8 cellular contexts compared by ENCODE assay signal in the genomic region with DNA sequence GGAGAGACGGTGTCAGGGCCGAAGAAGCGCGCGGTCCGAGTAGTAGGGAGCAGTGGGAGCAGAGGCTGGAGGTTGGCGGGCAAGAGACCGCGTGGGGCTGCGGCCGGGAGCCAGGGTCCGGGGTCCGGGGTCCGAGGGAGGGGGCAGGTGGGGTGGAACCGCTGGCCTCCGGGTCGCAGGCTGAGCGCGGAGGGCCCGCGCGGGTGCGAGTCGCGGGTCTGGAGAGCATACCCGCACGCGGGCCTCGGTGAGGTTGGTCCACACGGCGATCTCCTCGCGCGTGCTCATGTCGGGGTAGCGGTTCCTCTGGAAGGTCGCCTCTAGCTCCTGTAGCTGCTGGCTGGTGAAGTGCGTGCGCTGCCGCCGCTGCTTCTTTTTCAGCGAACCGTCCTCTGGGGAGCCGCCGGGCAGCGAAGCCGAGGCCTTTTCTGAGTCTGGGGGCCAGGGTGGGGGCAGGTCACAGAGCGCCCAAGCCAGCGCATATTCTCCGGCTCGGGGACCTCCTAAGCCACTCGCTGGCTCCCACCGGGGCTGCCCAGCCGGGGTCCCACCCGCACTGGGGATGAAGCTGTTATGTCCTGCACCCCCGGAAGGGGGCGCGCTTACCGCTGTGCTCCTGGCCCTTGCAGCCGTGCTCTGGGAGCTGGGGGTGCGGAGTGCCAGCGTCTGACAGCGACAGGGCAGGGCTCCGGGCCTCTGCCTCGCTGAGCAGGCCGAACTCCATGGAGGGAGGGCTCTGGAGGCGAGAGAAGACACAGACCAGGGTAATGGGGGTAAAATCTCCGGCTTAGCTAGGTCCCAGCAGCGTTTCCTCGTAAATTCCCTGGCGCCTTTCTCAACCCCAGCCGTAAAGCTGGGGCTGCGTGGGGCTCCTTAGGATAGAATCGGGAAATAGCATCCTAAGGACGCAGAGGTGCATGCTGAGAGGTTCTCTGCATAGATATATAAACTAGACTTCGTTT. TPM values are rescaled to one million over a fixed set of nuclear protein-coding genes. Genes with fewer than 3 reads are reported as not detected.
A peak's percentile ranks its signal among the peaks of the same experiment; 100 is the strongest.
DNase-seq lines count a peak whose midpoint lies in the region; ATAC-seq and TF ChIP-seq lines count a peak whose summit lies in the region.

No MANE protein-coding gene starts in this region.

- H3K36me3 ChIP-seq in neural cell (ENCODE audit: insufficient read depth, low read length) = no peaks in the 10 kb centered on the region
- H3K36me3 ChIP-seq in upper lobe of right lung = no peaks in the 10 kb centered on the region

- no peak overlapping the region for H3K27ac Mint-ChIP-seq in activated CD8-positive, alpha-beta memory T cell treated with anti-CD3 and anti-CD28 coated beads, Interleukin-2, amount 10 ng/mL, durations not matched to agents 7 days and 5 days

- H3K4me1 Mint-ChIP-seq in activated CD8-positive, alpha-beta memory T cell treated with anti-CD3 and anti-CD28 coated beads, Interleukin-2, amount 10 ng/mL, durations not matched to agents 7 days and 5 days = peaks cover 12% of the 10 kb centered on the region

- H3K4me2 ChIP-seq in neural cell (ENCODE audit: low read length) = no peak overlapping the region

- TF ChIP-seq RAD21 in neural cell (conservative IDR thresholded peaks at IDR 0.05) = no peak

- no peaks in the 10 kb centered on the region for H3K9me3 Mint-ChIP-seq in activated CD8-positive, alpha-beta memory T cell treated with anti-CD3 and anti-CD28 coated beads, Interleukin-2, amount 10 ng/mL, durations not matched to agents 7 days and 5 days (ENCODE audit: low read depth)

- CTCF ChIA-PET in activated CD8-positive, alpha-beta memory T cell treated with anti-CD3 and anti-CD28 coated beads, Interleukin-2, amount 10 ng/mL, durations not matched to agents 7 days and 5 days (lab: Charles Lee) = interaction anchor here (0.5 to 19.2 kb wide), 61 partner anchors 6 to 391 kb away, joined by 3 to 824 read pairs (median 6); partner anchors contain the start of genes ACTR1A, CUEDC2, FBXL15 and GBF1

- TF ChIP-seq CTCF in GM12874 (IDR thresholded peaks at IDR 0.05; ENCODE audit: insufficient read depth, low read depth, low read length) (peak; percentile 93), epithelial cell of proximal tubule (conservative IDR thresholded peaks at IDR 0.05; ENCODE audit: low read depth, low read length) (peak; percentile 84), neural cell (IDR thresholded peaks at IDR 0.05; ENCODE audit: poor library complexity, severe bottlenecking) (peak; percentile 50), upper lobe of right lung (IDR thresholded peaks at IDR 0.05) (peak; percentile 75)

- peak overlapping the region; percentile 62 for H3K4me3 Mint-ChIP-seq in activated CD8-positive, alpha-beta memory T cell treated with anti-CD3 and anti-CD28 coated beads, Interleukin-2, amount 10 ng/mL, durations not matched to agents 7 days and 5 days

- H3K9me3 ChIP-seq in neural cell (ENCODE audit: low read length) (no peaks in the 10 kb centered on the region), upper lobe of right lung (no peaks in the 10 kb centered on the region)

- H3K36me3 Mint-ChIP-seq in activated CD8-positive, alpha-beta memory T cell treated with anti-CD3 and anti-CD28 coated beads, Interleukin-2, amount 10 ng/mL, durations not matched to agents 7 days and 5 days = no peaks in the 10 kb centered on the region

- H3K4me3 ChIP-seq in epithelial cell of proximal tubule (ENCODE audit: low read depth, low read length) (peak overlapping the region; percentile 60), neural cell (ENCODE audit: low read length) (peak overlapping the region; percentile 56), upper lobe of right lung (peak overlapping the region; percentile 50)

- no peaks in the 10 kb centered on the region for H4K20me1 ChIP-seq in neural cell (ENCODE audit: insufficient read depth)

- no peaks in the 10 kb centered on the region for H3F3A ChIP-seq in neural cell (ENCODE audit: insufficient read depth, low read length, poor library complexity, severe bottlenecking)

- H3K4me1 ChIP-seq in upper lobe of right lung = peaks cover 28% of the 10 kb centered on the region

- H3K27me3 ChIP-seq in neural cell (ENCODE audit: insufficient read depth, low read depth, low read length) (peaks cover 80% of the 10 kb centered on the region), upper lobe of right lung (peaks cover 38% of the 10 kb centered on the region)

- H3K27me3 Mint-ChIP-seq in activated CD8-positive, alpha-beta memory T cell treated with anti-CD3 and anti-CD28 coated beads, Interleukin-2, amount 10 ng/mL, durations not matched to agents 7 days and 5 days = peaks cover 69% of the 10 kb centered on the region

- DNase-seq in NCI-H2227 (lab: John Stamatoyannopoulos, UW; ENCODE audit: unreplicated experiment) = peak; percentile 61
- DNase-seq in activated CD8-positive, alpha-beta memory T cell treated with anti-CD3 and anti-CD28 coated beads, Interleukin-2, amount 10 ng/mL, durations not matched to agents 7 days and 5 days = peak; percentile 77
- no peak for DNase-seq in epithelial cell of proximal tubule (ENCODE audit: low read depth)
- peak; percentile 86 for DNase-seq in upper lobe of right lung
- DNase-seq in NCI-H524 treated with DMSO at 0.1 percent for 48 hours (lab: John Stamatoyannopoulos, UW) = no peak

- no peak for TF ChIP-seq EP300 in neural cell (conservative IDR thresholded peaks at IDR 0.05; ENCODE audit: poor library complexity, severe bottlenecking)

- H3K9ac ChIP-seq in neural cell (ENCODE audit: low read length) = no peak overlapping the region

- H2AFZ ChIP-seq in neural cell (ENCODE audit: low read depth, low read length) = no peak overlapping the region

- peak; percentile 72 for ATAC-seq in activated CD8-positive, alpha-beta memory T cell treated with anti-CD3 and anti-CD28 coated beads, Interleukin-2, amount 10 ng/mL, durations not matched to agents 7 days and 5 days
- ATAC-seq in upper lobe of right lung (peak; percentile 78), GM21360 (IDR thresholded peaks at IDR 0.05; ENCODE audit: unreplicated experiment) (no peak)

- intact Hi-C loops in upper lobe of right lung (cut with DNase I) = loop anchor here (5.0 kb wide), 1 partner anchor 121 kb away; no protein-coding TSS in a partner anchor

- no peak overlapping the region for H3K27ac ChIP-seq in neural cell (ENCODE audit: low read length)
- H3K27ac ChIP-seq in upper lobe of right lung = no peak overlapping the region

- H3K9me2 ChIP-seq in neural cell (ENCODE audit: insufficient read depth, low read length) = no peaks in the 10 kb centered on the region

- no peaks in the 10 kb centered on the region for H3K79me2 ChIP-seq in neural cell (replicated peaks; ENCODE audit: insufficient read depth, low read length)

TF ChIP-seq in neural cell, 6 proteins besides CTCF, POLR2A, EP300 and RAD21:
- TF ChIP-seq, protein P1, sequence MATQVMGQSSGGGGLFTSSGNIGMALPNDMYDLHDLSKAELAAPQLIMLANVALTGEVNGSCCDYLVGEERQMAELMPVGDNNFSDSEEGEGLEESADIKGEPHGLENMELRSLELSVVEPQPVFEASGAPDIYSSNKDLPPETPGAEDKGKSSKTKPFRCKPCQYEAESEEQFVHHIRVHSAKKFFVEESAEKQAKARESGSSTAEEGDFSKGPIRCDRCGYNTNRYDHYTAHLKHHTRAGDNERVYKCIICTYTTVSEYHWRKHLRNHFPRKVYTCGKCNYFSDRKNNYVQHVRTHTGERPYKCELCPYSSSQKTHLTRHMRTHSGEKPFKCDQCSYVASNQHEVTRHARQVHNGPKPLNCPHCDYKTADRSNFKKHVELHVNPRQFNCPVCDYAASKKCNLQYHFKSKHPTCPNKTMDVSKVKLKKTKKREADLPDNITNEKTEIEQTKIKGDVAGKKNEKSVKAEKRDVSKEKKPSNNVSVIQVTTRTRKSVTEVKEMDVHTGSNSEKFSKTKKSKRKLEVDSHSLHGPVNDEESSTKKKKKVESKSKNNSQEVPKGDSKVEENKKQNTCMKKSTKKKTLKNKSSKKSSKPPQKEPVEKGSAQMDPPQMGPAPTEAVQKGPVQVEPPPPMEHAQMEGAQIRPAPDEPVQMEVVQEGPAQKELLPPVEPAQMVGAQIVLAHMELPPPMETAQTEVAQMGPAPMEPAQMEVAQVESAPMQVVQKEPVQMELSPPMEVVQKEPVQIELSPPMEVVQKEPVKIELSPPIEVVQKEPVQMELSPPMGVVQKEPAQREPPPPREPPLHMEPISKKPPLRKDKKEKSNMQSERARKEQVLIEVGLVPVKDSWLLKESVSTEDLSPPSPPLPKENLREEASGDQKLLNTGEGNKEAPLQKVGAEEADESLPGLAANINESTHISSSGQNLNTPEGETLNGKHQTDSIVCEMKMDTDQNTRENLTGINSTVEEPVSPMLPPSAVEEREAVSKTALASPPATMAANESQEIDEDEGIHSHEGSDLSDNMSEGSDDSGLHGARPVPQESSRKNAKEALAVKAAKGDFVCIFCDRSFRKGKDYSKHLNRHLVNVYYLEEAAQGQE (IDR thresholded peaks at IDR 0.05; ENCODE audit: borderline replicate concordance) = no peak
- TF ChIP-seq SMC3 (conservative IDR thresholded peaks at IDR 0.05; ENCODE audit: poor library complexity) (no peak), POLR2AphosphoS5 (IDR thresholded peaks at IDR 0.05) (no peak), EZH2 (IDR thresholded peaks at IDR 0.05; ENCODE audit: borderline replicate concordance, insufficient read depth, low read length, poor library complexity, severe bottlenecking) (no peak), TAF1 (IDR thresholded peaks at IDR 0.05; ENCODE audit: low read depth) (no peak), MXI1 (conservative IDR thresholded peaks at IDR 0.05; ENCODE audit: poor library complexity, severe bottlenecking) (no peak)

RNA-seq across cellular contexts. Expression of gene ELOVL3, which starts 5.5 kb away (rescaled TPM):
- total RNA-seq in activated CD8-positive, alpha-beta memory T cell treated with anti-CD3 and anti-CD28 coated beads, Interleukin-2, amount 10 ng/mL, durations not matched to agents 7 days and 5 days = not detected
- total RNA-seq in epithelial cell of proximal tubule (0.06 and 0.07 TPM in 2 replicates), upper lobe of right lung (0.87 TPM)
- polyA plus RNA-seq in neural cell = not detected in 2 replicates
- not detected in 2 replicates for polyA minus RNA-seq in neural cell

RNA-seq across cellular contexts. Expression of gene PITX3, which starts 9.7 kb away (rescaled TPM):
- total RNA-seq in activated CD8-positive, alpha-beta memory T cell treated with anti-CD3 and anti-CD28 coated beads, Interleukin-2, amount 10 ng/mL, durations not matched to agents 7 days and 5 days = not detected
- total RNA-seq in epithelial cell of proximal tubule (0.65 and 2.7 TPM in 2 replicates), upper lobe of right lung (not detected)
- polyA plus RNA-seq in neural cell = not detected in 2 replicates
- not detected in 2 replicates for polyA minus RNA-seq in neural cell

RNA-seq across cellular contexts. Expression of gene GBF1, which starts 13.7 kb away (rescaled TPM):
- 10 to 100 TPM; 46.5 to 51.6 TPM for total RNA-seq in activated CD8-positive, alpha-beta memory T cell treated with anti-CD3 and anti-CD28 coated beads, Interleukin-2, amount 10 ng/mL, durations not matched to agents 7 days and 5 days
- total RNA-seq in epithelial cell of proximal tubule (30.7 and 36.3 TPM in 2 replicates), upper lobe of right lung (38.5 TPM)
- polyA plus RNA-seq in neural cell = 14.9 and 21.4 TPM in 2 replicates
- polyA minus RNA-seq in neural cell = 40.2 and 45.7 TPM in 2 replicates

Comparison
In these comparisons a context has a peak if more than half of its experiments do, and no peak if none do; other contexts are left out.
1. DNase-seq: peak in NCI-H2227 (single experiment), activated CD8-positive, alpha-beta memory T cell treated with anti-CD3 and anti-CD28 coated beads, Interleukin-2, amount 10 ng/mL, durations not matched to agents 7 days and 5 days (single experiment) and upper lobe of right lung (single experiment); none in epithelial cell of proximal tubule (single experiment) and NCI-H524 treated with DMSO at 0.1 percent for 48 hours (single experiment).
2. Peak in every context shown above with its lines, with median percentiles within 50 percentile points of each other: CTCF ChIP-seq and H3K4me3 ChIP-seq.